Comparison of ENCODE assay signal across 10 cellular contexts in genomic region chr1:41752514-41753170, GRCh38.
DNase-seq lines count a peak whose midpoint lies in the region; ATAC-seq and TF ChIP-seq lines count a peak whose summit lies in the region.
"Had no signal": no experiment of that assay in that cellular context is flagged by ENCODE, and none has a peak within 500 bp of the region (broad histone marks: within the 10 kb centered on the region; RNA-seq: fewer than 3 reads in every experiment).

No MANE protein-coding gene starts in this region.

- H3K9ac ChIP-seq in colonic mucosa (ENCODE audit: low read depth in 2 of 2, low read length in 2 of 2), result no peak overlapping the region

- H3K27me3 ChIP-seq in brain microvascular endothelial cell (replicated peaks), result no peaks in the 10 kb centered on the region
- no peaks in the 10 kb centered on the region for H3K27me3 ChIP-seq in colonic mucosa
- H3K27me3 ChIP-seq in GM23338 (ENCODE audit: insufficient read depth), result no peaks in the 10 kb centered on the region

- in situ Hi-C loops in brain microvascular endothelial cell (cut with HindIII; ENCODE audit: low pct_ligation_motif_present, low sequenced_read_pairs), result no loop called here

- H3K27ac ChIP-seq in brain microvascular endothelial cell, result peak overlapping the region; percentile 0
- H3K27ac ChIP-seq in colonic mucosa, result no peak overlapping the region
- H3K27ac ChIP-seq in GM23338 (ENCODE audit: low read depth), result no peak overlapping the region

- H3K79me2 ChIP-seq in GM23338 (replicated peaks; ENCODE audit: insufficient read depth), result no peaks in the 10 kb centered on the region

- H4K20me1 ChIP-seq in GM23338 (replicated peaks; ENCODE audit: insufficient read depth), result no peaks in the 10 kb centered on the region

- H2AFZ ChIP-seq in GM23338, result no peak overlapping the region

- no peak overlapping the region for H3K4me3 ChIP-seq in brain microvascular endothelial cell (ENCODE audit: low read depth, low read length)
- H3K4me3 ChIP-seq in colonic mucosa, result no peak overlapping the region
- H3K4me3 ChIP-seq in GM23338, result no peak overlapping the region

- no peaks in the 10 kb centered on the region for H3K36me3 Mint-ChIP-seq in GM23338 (ENCODE audit: low read depth)

- H3K36me3 ChIP-seq in brain microvascular endothelial cell (replicated peaks) (no peaks in the 10 kb centered on the region), colonic mucosa (no peaks in the 10 kb centered on the region), GM23338 (ENCODE audit: insufficient read depth) (no peaks in the 10 kb centered on the region)

- no peak overlapping the region for H3K4me2 ChIP-seq in GM23338

- no peak overlapping the region for H3K27ac Mint-ChIP-seq in GM23338

- H3K27me3 Mint-ChIP-seq in GM23338 (ENCODE audit: insufficient read depth, low read depth, poor library complexity), result peaks cover 13% of the 10 kb centered on the region

- no peaks in the 10 kb centered on the region for H3K9me3 Mint-ChIP-seq in GM23338

- TF ChIP-seq CTCF in brain microvascular endothelial cell (IDR thresholded peaks at IDR 0.05; ENCODE audit: low read depth, low read length, missing control alignments), result no peak
- TF ChIP-seq CTCF in colonic mucosa (IDR thresholded peaks at IDR 0.05), result no peak
- no peak for TF ChIP-seq CTCF in GM23338 (conservative IDR thresholded peaks at IDR 0.05; ENCODE audit: low read depth in 2 of 2)

- H3K4me1 Mint-ChIP-seq in GM23338, result peaks cover 14% of the 10 kb centered on the region

- H3K4me3 Mint-ChIP-seq in GM23338, result no peak overlapping the region

- peak; percentile 27 for DNase-seq in ELR (ENCODE audit: low read depth)
- no peak for DNase-seq in brain microvascular endothelial cell
- DNase-seq in colonic mucosa, result no peak
- no peak for DNase-seq in DMS114 treated with DMSO at 0.1 percent for 48 hours (lab: John Stamatoyannopoulos, UW; ENCODE audit: unreplicated experiment)
- DNase-seq in GM23338 (ENCODE audit: low spot score), result no peak
- DNase-seq: activated CD4-positive, CD25-positive, alpha-beta regulatory T cell treated with anti-CD3 and anti-CD28 coated beads, Interleukin-2, amount 50 U/mL, for 72 hours; NCI-H2171 treated with DMSO at 0.1 percent for 48 hours had no signal

- no peaks in the 10 kb centered on the region for H3K9me3 ChIP-seq in colonic mucosa

- no peaks in the 10 kb centered on the region for H3F3A ChIP-seq in GM23338 (replicated peaks; ENCODE audit: low read depth)

- intact Hi-C loops in colonic mucosa (cut with DNase I), result no loop called here

- no peaks in the 10 kb centered on the region for H3K9me2 ChIP-seq in GM23338 (ENCODE audit: insufficient read depth)

- ATAC-seq in GM19395 (IDR thresholded peaks at IDR 0.05; ENCODE audit: unreplicated experiment), result peak; percentile 24
- ATAC-seq in HG03135 (IDR thresholded peaks at IDR 0.05; ENCODE audit: unreplicated experiment), result peak; percentile 7
- no peak for ATAC-seq in GM21367 (IDR thresholded peaks at IDR 0.05; ENCODE audit: unreplicated experiment)
- no peak for ATAC-seq in GM23338

- H3K4me1 ChIP-seq in colonic mucosa (no peaks in the 10 kb centered on the region), GM23338 (ENCODE audit: insufficient read depth) (no peaks in the 10 kb centered on the region)

TF ChIP-seq in GM23338, 12 proteins besides CTCF, POLR2A, EP300 and RAD21:
- TF ChIP-seq REST (IDR thresholded peaks at IDR 0.05; ENCODE audit: unreplicated experiment), result no peak
- TF ChIP-seq NANOG (IDR thresholded peaks at IDR 0.05; ENCODE audit: borderline replicate concordance), result no peak

Comparison
In these comparisons a context has a peak if more than half of its experiments do, and no peak if none do; other contexts are left out.
1. ATAC-seq: peak in GM19395 (single experiment) and HG03135 (single experiment); none in GM21367 (single experiment) and GM23338 (single experiment).